ENCODE assay signal across 19 cellular contexts in the genomic region with DNA sequence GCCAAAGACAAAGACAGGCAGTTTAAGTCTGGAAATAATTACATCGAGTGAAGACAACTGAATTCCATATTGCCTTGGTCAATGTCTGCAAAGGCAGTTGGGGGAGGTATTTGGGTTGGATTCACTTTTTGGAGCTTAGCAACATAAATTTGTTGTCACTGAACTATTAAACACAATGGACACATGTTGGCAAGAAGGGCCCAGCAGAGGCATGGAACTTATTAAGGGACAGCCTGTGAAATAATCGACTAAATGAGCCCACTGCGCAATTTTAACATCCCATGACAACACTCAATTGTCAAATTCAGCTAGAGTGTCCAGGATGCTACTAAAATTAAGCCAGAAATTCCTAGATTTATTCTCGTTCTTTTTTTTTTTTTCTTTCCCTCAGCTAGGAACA.
"Had no signal": no experiment of that assay in that cellular context is flagged by ENCODE, and none has a peak within 500 bp of the region (broad histone marks: within the 10 kb centered on the region; RNA-seq: fewer than 3 reads in every experiment).

No MANE protein-coding gene starts in this region.

- DNase-seq: central memory CD4-positive, alpha-beta T cell; dorsolateral prefrontal cortex; effector CD4-positive, alpha-beta T cell; foreskin melanocyte; glutamatergic neuron; heart right ventricle; hippocampal formation; kidney glomerular epithelial cell; natural killer cell; right cardiac atrium; stimulated activated CD4-positive, alpha-beta T cell treated with anti-CD3 and anti-CD28 coated beads, Interleukin-15, amount 100 ng/mL, for 24 hours; stimulated activated CD4-positive, alpha-beta T cell treated with anti-CD3 and anti-CD28 coated beads, Interleukin-2, amount 100 ng/mL, for 48 hours; stimulated activated naive B cell treated with anti-CD40 and anti-IgM and Interleukin-4, amounts not matched to agents 10 μg/mL and 1 μg/mL and 100 μg/mL, for 72 hours; transverse colon had no signal

- ATAC-seq: heart right ventricle; left lobe of liver; natural killer cell; right cardiac atrium; stimulated activated naive B cell treated with anti-CD40 and anti-IgM and Interleukin-4, amounts not matched to agents 10 μg/mL and 1 μg/mL and 100 μg/mL, for 72 hours had no signal

- H3K36me3 ChIP-seq: esophagus muscularis mucosa, heart right ventricle, prostate gland, transverse colon had no signal

- H3K4me3 ChIP-seq: dorsolateral prefrontal cortex, esophagus muscularis mucosa, heart right ventricle, lung, prostate gland, skin epidermis, transverse colon had no signal

- H3K27ac ChIP-seq: dorsolateral prefrontal cortex, esophagus muscularis mucosa, heart right ventricle, prostate gland, transverse colon had no signal

- H3K4me1 ChIP-seq: esophagus muscularis mucosa, prostate gland, transverse colon had no signal

- H3K9me3 ChIP-seq: esophagus muscularis mucosa, heart right ventricle, prostate gland, transverse colon had no signal
